8 cellular contexts compared by ENCODE assay signal in the genomic region with DNA sequence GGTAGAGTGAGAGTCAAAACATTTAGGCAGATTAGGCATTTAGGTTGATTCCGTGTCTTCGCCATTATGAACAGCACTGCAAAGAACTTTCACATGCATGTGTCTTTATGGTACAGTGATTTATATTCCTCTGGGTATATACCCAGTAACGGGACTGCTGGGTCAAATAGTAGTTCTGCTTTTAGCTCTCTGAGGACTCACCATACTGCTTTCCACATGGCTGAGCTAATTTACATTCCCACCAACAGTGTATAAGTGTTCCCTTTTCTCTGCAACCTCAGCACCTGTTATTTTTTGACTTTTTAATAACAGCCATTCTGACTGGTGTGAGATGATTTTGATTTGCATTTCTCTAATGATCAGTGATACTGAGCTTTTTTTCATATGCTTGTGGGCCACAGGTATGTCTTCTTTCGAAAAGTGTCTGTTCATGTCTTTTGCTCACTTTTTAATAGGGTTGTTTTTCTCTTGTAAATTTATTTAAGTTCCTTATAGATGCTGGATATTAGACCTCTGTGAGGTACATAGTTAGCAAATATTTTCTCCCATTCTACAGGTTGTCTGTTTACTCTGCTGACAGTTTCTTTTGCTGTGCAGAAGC. TPM values are rescaled to one million over a fixed set of nuclear protein-coding genes. Genes with fewer than 3 reads are reported as not detected.
A peak's percentile ranks its signal among the peaks of the same experiment; 100 is the strongest.
DNase-seq lines count a peak whose midpoint lies in the region; ATAC-seq, FAIRE-seq and TF ChIP-seq lines count a peak whose summit lies in the region.
"Not testable (repeated sequence)": the region's sequence is repeated elsewhere in the genome, so short reads cannot be mapped to it uniquely, and the experiment has no call there.

No MANE protein-coding gene starts in this region.

- H3K27ac ChIP-seq in BLaER1 treated with 17β-estradiol and CSF1 and Interleukin-3, amounts not matched to agents 10 nM and 100 nM: peak overlapping the region in 2 of 11 experiments; percentile 3 to 30; a peak in 2 of 22 replicates
- peak overlapping the region; percentile 95 for H3K27ac ChIP-seq in Karpas-422 (ENCODE audit: low read length)
- H3K27ac ChIP-seq in astrocyte (ENCODE audit: low read depth, low read length): not testable (repeated sequence)

- H3K9ac ChIP-seq in BLaER1 treated with 17β-estradiol and CSF1 and Interleukin-3, amounts not matched to agents 10 nM and 100 nM; astrocyte (ENCODE audit: low read length): not testable (repeated sequence)
- 0 out of 2 replicates have a peak overlapping the region, but pooled peaks have one; percentile 17 for H3K9ac ChIP-seq in Karpas-422 (ENCODE audit: low read length)

- H3K9me2 ChIP-seq in Karpas-422 (replicated peaks; ENCODE audit: insufficient read depth, low read length): not testable (repeated sequence)

- peaks cover 85% of the 10 kb centered on the region for H3K79me2 ChIP-seq in Karpas-422 (ENCODE audit: low read length)
- H3K79me2 ChIP-seq in astrocyte (ENCODE audit: insufficient read depth, low read length): peaks cover 51% of the 10 kb centered on the region

- peak overlapping the region in 1 of 10 experiments; percentile 32; a peak in 1 of 20 replicates for H3K4me3 ChIP-seq in BLaER1 treated with 17β-estradiol and CSF1 and Interleukin-3, amounts not matched to agents 10 nM and 100 nM
- peak overlapping the region; percentile 33 for H3K4me3 ChIP-seq in Karpas-422 (ENCODE audit: low read length)
- not testable (repeated sequence) for H3K4me3 ChIP-seq in astrocyte (ENCODE audit: insufficient read depth, low read depth, low read length)

- peak; percentile 97 for ATAC-seq in GM18511 (IDR thresholded peaks at IDR 0.05; ENCODE audit: unreplicated experiment)
- ATAC-seq in GM19328 (IDR thresholded peaks at IDR 0.05; ENCODE audit: unreplicated experiment): peak; percentile 68
- peak; percentile 86 for ATAC-seq in GM21576 (IDR thresholded peaks at IDR 0.05; ENCODE audit: unreplicated experiment)
- peak; percentile 78 for ATAC-seq in HG02870 (IDR thresholded peaks at IDR 0.05; ENCODE audit: unreplicated experiment)
- ATAC-seq in HG03159 (IDR thresholded peaks at IDR 0.05; ENCODE audit: unreplicated experiment): peak; percentile 95

- not testable (repeated sequence) for H3K27ac Mint-ChIP-seq in astrocyte (ENCODE audit: unreplicated experiment)

- FAIRE-seq in astrocyte (lab: Jason Lieb, UNC): peak; percentile 47

- H3K9me3 Mint-ChIP-seq in astrocyte (ENCODE audit: unreplicated experiment): not testable (repeated sequence)

- H3K36me3 Mint-ChIP-seq in astrocyte (ENCODE audit: low read depth, unreplicated experiment): peaks cover 16% of the 10 kb centered on the region

- not testable (repeated sequence) for H3K27me3 ChIP-seq in BLaER1 treated with 17β-estradiol and CSF1 and Interleukin-3, amounts not matched to agents 10 nM and 100 nM; Karpas-422 (ENCODE audit: low read length); astrocyte (ENCODE audit: insufficient read depth, low read length)

- TF ChIP-seq CTCF in astrocyte (IDR thresholded peaks at IDR 0.05; ENCODE audit: insufficient read depth, low read depth, low read length): not testable (repeated sequence)

- H3K4me1 Mint-ChIP-seq in astrocyte (ENCODE audit: low read depth, unreplicated experiment): peaks cover 12% of the 10 kb centered on the region

- H3K4me3 Mint-ChIP-seq in astrocyte (ENCODE audit: unreplicated experiment): not testable (repeated sequence)

- peaks cover 0 to 18% (median 11%) of the 10 kb centered on the region in 10 experiments; a peak in 12 of 20 replicates for H3K4me1 ChIP-seq in BLaER1 treated with 17β-estradiol and CSF1 and Interleukin-3, amounts not matched to agents 10 nM and 100 nM
- peaks cover 36% of the 10 kb centered on the region for H3K4me1 ChIP-seq in Karpas-422 (ENCODE audit: low read length)
- H3K4me1 ChIP-seq in astrocyte (ENCODE audit: insufficient read depth, low read length): not testable (repeated sequence)

- H3K36me3 ChIP-seq in BLaER1 treated with 17β-estradiol and CSF1 and Interleukin-3, amounts not matched to agents 10 nM and 100 nM: peaks cover 9 to 44% (median 18%) of the 10 kb centered on the region in 11 experiments; a peak in 19 of 22 replicates
- peaks cover 17% of the 10 kb centered on the region for H3K36me3 ChIP-seq in Karpas-422 (ENCODE audit: insufficient read depth, low read length)
- H3K36me3 ChIP-seq in astrocyte (ENCODE audit: insufficient read depth, low read length): not testable (repeated sequence)

- peak; percentile 97 for DNase-seq in Karpas-422
- not testable (repeated sequence) for DNase-seq in astrocyte (ENCODE audit: low read depth)

- H3K9me3 ChIP-seq in BLaER1 treated with 17β-estradiol and CSF1 and Interleukin-3, amounts not matched to agents 10 nM and 100 nM (replicated peaks in 1 of 11): peaks cover 40 to 66% (median 50%) of the 10 kb centered on the region in 11 experiments
- not testable (repeated sequence) for H3K9me3 ChIP-seq in Karpas-422 (ENCODE audit: low read length); astrocyte (ENCODE audit: insufficient read depth, low read depth, low read length)

- peak overlapping the region in 9 of 11 experiments; percentile 9 to 57 (median 24); a peak in 13 of 22 replicates for H3K4me2 ChIP-seq in BLaER1 treated with 17β-estradiol and CSF1 and Interleukin-3, amounts not matched to agents 10 nM and 100 nM
- H3K4me2 ChIP-seq in Karpas-422 (ENCODE audit: low read depth, low read length, poor library complexity, severe bottlenecking): peak overlapping the region; percentile 49
- not testable (repeated sequence) for H3K4me2 ChIP-seq in astrocyte (ENCODE audit: low read length)

- not testable (repeated sequence) for H3K27me3 Mint-ChIP-seq in astrocyte (ENCODE audit: low read depth, unreplicated experiment)

- H2AFZ ChIP-seq in Karpas-422 (ENCODE audit: low read length); astrocyte (ENCODE audit: low read depth, low read length): not testable (repeated sequence)

- peaks cover 0 to 59% (median 0%) of the 10 kb centered on the region in 11 experiments; a peak in 4 of 22 replicates for H4K20me1 ChIP-seq in BLaER1 treated with 17β-estradiol and CSF1 and Interleukin-3, amounts not matched to agents 10 nM and 100 nM
- not testable (repeated sequence) for H4K20me1 ChIP-seq in Karpas-422 (ENCODE audit: insufficient read depth, low read depth, low read length)
- peaks cover 31% of the 10 kb centered on the region for H4K20me1 ChIP-seq in astrocyte (ENCODE audit: insufficient read depth, low read length)

RNA-seq across cellular contexts. Expression of a gene that starts 48.4 kb away (rescaled TPM):
- 74.3 and 116 TPM in 2 replicates for total RNA-seq in Karpas-422 (2014; rRNA removed; shearing (Covaris generic); ENCODE audit: low replicate concordance)
- 111 and 119 TPM in 2 replicates for total RNA-seq in astrocyte
